ENCODE assay signal across 29 cellular contexts in genomic region chr15:89026167-89026566, GRCh38.
"Had no signal": no experiment of that assay in that cellular context is flagged by ENCODE, and none has a peak within 500 bp of the region (broad histone marks: within the 10 kb centered on the region; RNA-seq: fewer than 3 reads in every experiment).

No MANE protein-coding gene starts in this region.

- H3K36me3 Mint-ChIP-seq: immature natural killer cell; naive B cell; natural killer cell; neural progenitor cell; stimulated activated naive B cell treated with anti-CD40 and anti-IgM and Interleukin-4, amounts not matched to agents 10 μg/mL and 1 μg/mL and 100 μg/mL, for 72 hours had no signal

- DNase-seq: hippocampal formation; immature natural killer cell; kidney; left colon; left lung; lower lobe of right lung; mammary epithelial cell; mesenchymal stem cell; naive B cell; natural killer cell; nephron progenitor cell; occipital lobe; ovary; right lobe of liver; stimulated activated CD4-positive, alpha-beta T cell treated with anti-CD3 and anti-CD28 coated beads, Interleukin-12 subunit alpha, Interleukin-12 subunit beta, amount 100 ng/mL, for 4 hours; stimulated activated CD4-positive, alpha-beta T cell treated with anti-CD3 and anti-CD28 coated beads, Interleukin-15, amount 100 ng/mL, for 24 hours; stimulated activated CD4-positive, alpha-beta T cell treated with anti-CD3 and anti-CD28 coated beads, Interleukin-2, amount 100 ng/mL, for 24 hours; stimulated activated CD4-positive, alpha-beta T cell treated with anti-CD3 and anti-CD28 coated beads, Interleukin-4, amount 100 ng/mL, for 1 hour; stimulated activated naive B cell treated with anti-CD40 and anti-IgM and Interleukin-4, amounts not matched to agents 10 μg/mL and 1 μg/mL and 100 μg/mL, for 72 hours; stimulated activated naive CD8-positive, alpha-beta T cell treated with anti-CD3 and anti-CD28 coated beads, Interleukin-15, Interleukin-2, amounts not matched to agents 100 U/mL and 50 U/mL, for 24 hours; stomach; transverse colon; upper lobe of right lung had no signal

- H3K36me3 ChIP-seq: left lung, lower lobe of right lung, neural progenitor cell, neutrophil, ovary, right atrium auricular region, right lobe of liver, stomach, suprapubic skin, transverse colon, upper lobe of right lung had no signal

- H3K27me3 Mint-ChIP-seq: progenitor cell of endocrine pancreas had no signal

- H3K4me1 ChIP-seq: neural progenitor cell, right lobe of liver, transverse colon had no signal

- H3K27ac ChIP-seq: left lung, lower lobe of right lung, neural progenitor cell, neutrophil, ovary, right atrium auricular region, right lobe of liver, skin epidermis, stomach, suprapubic skin, transverse colon, upper lobe of right lung had no signal

- H3K9me3 ChIP-seq: left lung, lower lobe of right lung, neutrophil, ovary, right lobe of liver, suprapubic skin, transverse colon, upper lobe of right lung had no signal

- H3K9me3 Mint-ChIP-seq: natural killer cell had no signal

- H3K4me3 ChIP-seq: left lung, lower lobe of right lung, neural progenitor cell, ovary, right atrium auricular region, right lobe of liver, skin epidermis, stomach, suprapubic skin, transverse colon, upper lobe of right lung had no signal

- ATAC-seq: left colon; left lung; lower lobe of right lung; natural killer cell; right lobe of liver; stimulated activated naive B cell treated with anti-CD40 and anti-IgM and Interleukin-4, amounts not matched to agents 10 μg/mL and 1 μg/mL and 100 μg/mL, for 72 hours; stimulated activated naive CD8-positive, alpha-beta T cell treated with anti-CD3 and anti-CD28 coated beads, Interleukin-15, Interleukin-2, amounts not matched to agents 100 U/mL and 50 U/mL, for 24 hours; upper lobe of right lung had no signal

- H3K4me1 Mint-ChIP-seq: immature natural killer cell; nephron progenitor cell; stimulated activated naive B cell treated with anti-CD40 and anti-IgM and Interleukin-4, amounts not matched to agents 10 μg/mL and 1 μg/mL and 100 μg/mL, for 72 hours had no signal

- H3K4me3 Mint-ChIP-seq: immature natural killer cell; naive B cell; natural killer cell; nephron progenitor cell; neural progenitor cell; stimulated activated naive B cell treated with anti-CD40 and anti-IgM and Interleukin-4, amounts not matched to agents 10 μg/mL and 1 μg/mL and 100 μg/mL, for 72 hours had no signal

- H3K27ac Mint-ChIP-seq: immature natural killer cell; naive B cell; natural killer cell; nephron progenitor cell; neural progenitor cell; progenitor cell of endocrine pancreas; stimulated activated naive B cell treated with anti-CD40 and anti-IgM and Interleukin-4, amounts not matched to agents 10 μg/mL and 1 μg/mL and 100 μg/mL, for 72 hours had no signal

- H3K27me3 ChIP-seq: left lung, neural progenitor cell, neutrophil, ovary, right atrium auricular region, right lobe of liver, suprapubic skin, transverse colon, upper lobe of right lung had no signal
